In genomic region chr1:163162281-163162937, GRCh38 we compare ENCODE assay signal across 1 cellular context.
TF ChIP-seq lines count a peak whose summit lies in the region.

No MANE protein-coding gene starts in this region.

TF ChIP-seq in SK-N-SH treated with all-trans-retinoic acid at 6 μM for 48 hours, 23 proteins besides CTCF, POLR2A, EP300 and RAD21 (continued from another document):
- TF ChIP-seq PATZ1 (CRISPR knock-in tag; IDR thresholded peaks at IDR 0.05; ENCODE audit: borderline replicate concordance), result no peak
- TF ChIP-seq OSR1 (CRISPR knock-in tag; IDR thresholded peaks at IDR 0.05), result no peak
- no peak for TF ChIP-seq RARB (CRISPR knock-in tag; IDR thresholded peaks at IDR 0.05)
- no peak for TF ChIP-seq ZFP30 (CRISPR knock-in tag; IDR thresholded peaks at IDR 0.05)
- no peak for TF ChIP-seq CREB5 (CRISPR knock-in tag; IDR thresholded peaks at IDR 0.05; ENCODE audit: low read depth)
- no peak for TF ChIP-seq TCF4 (CRISPR knock-in tag; IDR thresholded peaks at IDR 0.05; ENCODE audit: borderline replicate concordance)
- no peak for TF ChIP-seq PPARA (CRISPR knock-in tag; IDR thresholded peaks at IDR 0.05; ENCODE audit: borderline replicate concordance)
- TF ChIP-seq ZNF8 (CRISPR knock-in tag; IDR thresholded peaks at IDR 0.05), result no peak
- TF ChIP-seq TOX (CRISPR knock-in tag; IDR thresholded peaks at IDR 0.05; ENCODE audit: borderline replicate concordance), result no peak
- no peak for TF ChIP-seq ISL1 (CRISPR knock-in tag; IDR thresholded peaks at IDR 0.05)
- no peak for TF ChIP-seq CSDC2 (CRISPR knock-in tag; IDR thresholded peaks at IDR 0.05)
